17 cellular contexts compared by ENCODE assay signal in the genomic region with DNA sequence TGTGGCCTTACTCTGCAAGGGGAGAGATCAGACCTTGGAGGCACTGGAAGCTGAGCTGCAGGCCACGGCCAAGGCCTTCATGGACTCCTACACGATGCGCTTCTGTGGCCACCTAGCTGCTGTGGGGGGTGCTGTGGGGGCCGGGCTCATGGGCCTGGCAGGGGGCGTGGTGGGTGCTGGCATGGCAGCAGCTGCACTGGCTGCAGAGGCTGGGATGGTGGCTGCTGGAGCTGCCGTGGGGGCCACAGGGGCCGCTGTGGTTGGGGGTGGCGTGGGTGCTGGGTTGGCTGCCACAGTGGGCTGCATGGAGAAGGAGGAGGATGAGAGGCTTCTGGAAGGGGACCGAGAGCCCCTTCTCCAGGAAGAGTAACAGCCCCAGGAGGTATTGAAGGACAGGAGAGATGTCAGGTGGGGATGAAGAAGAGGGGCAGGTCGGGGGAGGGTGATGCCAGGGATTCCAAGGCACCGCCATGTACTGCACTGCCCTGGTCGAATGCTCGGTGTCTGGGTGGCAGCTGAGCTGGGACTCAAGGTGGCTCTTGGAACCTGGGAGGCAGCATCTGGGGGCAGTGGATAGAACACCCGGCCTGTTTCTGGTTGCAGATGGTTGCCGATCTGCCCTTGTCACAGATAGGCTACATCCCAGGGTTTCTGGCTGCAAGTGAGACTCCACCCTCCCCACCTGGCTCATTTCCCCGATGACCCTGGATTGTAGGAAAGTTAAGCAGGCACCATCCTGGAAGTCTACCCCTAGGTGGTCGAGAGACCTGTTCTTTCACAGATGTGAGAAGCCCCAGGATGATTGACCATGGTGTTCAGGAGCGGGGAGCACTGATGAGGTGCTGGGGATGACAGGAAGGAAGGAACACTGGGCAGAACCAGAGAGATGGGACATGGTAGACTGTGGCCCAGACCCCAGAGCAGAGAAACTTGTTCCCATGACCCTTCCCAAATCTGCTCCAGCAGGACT. TPM values are rescaled to one million over a fixed set of nuclear protein-coding genes. Genes with fewer than 3 reads are reported as not detected.
DNase-seq lines count a peak whose midpoint lies in the region; ATAC-seq, FAIRE-seq and TF ChIP-seq lines count a peak whose summit lies in the region.
"Had no signal": no experiment of that assay in that cellular context is flagged by ENCODE, and none has a peak within 500 bp of the region (broad histone marks: within the 10 kb centered on the region; RNA-seq: fewer than 3 reads in every experiment).

No MANE protein-coding gene starts in this region.

- no peak overlapping the region for H3K14ac ChIP-seq in H1 (ENCODE audit: insufficient read length)

- no peaks in the 10 kb centered on the region for H4K20me1 ChIP-seq in H1 (replicated peaks in 1 of 2; ENCODE audit: control insufficient read depth in 1 of 2, insufficient read depth in 2 of 2, low read length in 2 of 2)
- H4K20me1 ChIP-seq in neural progenitor cell (ENCODE audit: low read depth): no peaks in the 10 kb centered on the region
- H4K20me1 ChIP-seq in GM23248 (ENCODE audit: insufficient read depth): no peaks in the 10 kb centered on the region
- H4K20me1 ChIP-seq: BLaER1 had no signal

- H2BK12ac ChIP-seq in H1 (ENCODE audit: low read depth, low read length): no peak overlapping the region

- TF ChIP-seq POLR2A in H1 (IDR thresholded peaks at IDR 0.05; ENCODE audit: control extremely low read depth in 1 of 2, low read depth in 2 of 2, low read length in 2 of 2) (no peak), breast epithelium (IDR thresholded peaks at IDR 0.05) (no peak)

- CTCF ChIA-PET in H1 (lab: Charles Lee; ENCODE audit: partially characterized antibody): interaction anchor here (0.7 to 2.7 kb wide), 4 partner anchors 9 to 19 kb away, joined by 3 to 9 read pairs (median 6); no protein-coding TSS in a partner anchor

- no peak overlapping the region for H2BK5ac ChIP-seq in H1 (ENCODE audit: low read depth, low read length)

- H2AFZ ChIP-seq in H1 (ENCODE audit: low read length) (no peak overlapping the region), neural progenitor cell (replicated peaks) (no peak overlapping the region), GM23248 (no peak overlapping the region)

- no peak for FAIRE-seq in H1 (lab: Jason Lieb, UNC)
- FAIRE-seq: GM12878, GM18507, HepG2, HTR-8/SVneo had no signal

- H3K9me2 ChIP-seq in GM23248 (ENCODE audit: insufficient read depth): no peaks in the 10 kb centered on the region

- peak; percentile 64 for DNase-seq in DMS 273 (lab: John Stamatoyannopoulos, UW; ENCODE audit: unreplicated experiment)
- DNase-seq in DMS 273 treated with DMSO at 0.1 percent for 48 hours (lab: John Stamatoyannopoulos, UW): no peak
- no peak for DNase-seq in H1 (ENCODE audit: low read depth in 1 of 2, low spot score in 2 of 2)
- DNase-seq in neural progenitor cell (ENCODE audit: low spot score): no peak
- no peak for DNase-seq in breast epithelium (ENCODE audit: low spot score in 2 of 2)
- DNase-seq in GM23248: no peak
- DNase-seq: Caco-2; CD8-positive, alpha-beta memory T cell; GOT3 had no signal

- H3K56ac ChIP-seq in H1 (replicated peaks; ENCODE audit: insufficient read length, low read depth, low read length): no peak overlapping the region

- H3K79me2 ChIP-seq in H1 (ENCODE audit: control insufficient read depth in 1 of 2, insufficient read depth in 2 of 2, low read length in 2 of 2): no peaks in the 10 kb centered on the region
- no peaks in the 10 kb centered on the region for H3K79me2 ChIP-seq in neural progenitor cell (ENCODE audit: low read depth)
- no peaks in the 10 kb centered on the region for H3K79me2 ChIP-seq in GM23248 (ENCODE audit: insufficient read depth)

- H3K9ac ChIP-seq in H1 (replicated peaks in 1 of 4; ENCODE audit: extremely low read depth in 1 of 4, low read depth in 3 of 4, low read length in 3 of 4) (no peak overlapping the region), neural progenitor cell (no peak overlapping the region), GM23248 (no peak overlapping the region)
- H3K9ac ChIP-seq: BLaER1 had no signal

- H3K9me3 ChIP-seq in H1 (ENCODE audit: insufficient read depth in 2 of 2, low read depth in 1 of 2, low read length in 1 of 2): no peaks in the 10 kb centered on the region
- no peaks in the 10 kb centered on the region for H3K9me3 ChIP-seq in neural progenitor cell (ENCODE audit: low read depth)
- no peaks in the 10 kb centered on the region for H3K9me3 ChIP-seq in breast epithelium
- no peaks in the 10 kb centered on the region for H3K9me3 ChIP-seq in GM23248 (ENCODE audit: low read depth)
- H3K9me3 ChIP-seq: BLaER1, Caco-2, HAP-1 had no signal

- no peak overlapping the region for H3K23ac ChIP-seq in H1 (ENCODE audit: insufficient read length)

- H2BK20ac ChIP-seq in H1 (ENCODE audit: low read length): 0 out of 2 replicates have a peak overlapping the region, but pooled peaks have one; percentile 3

- no peak overlapping the region for H3K4ac ChIP-seq in H1 (replicated peaks; ENCODE audit: insufficient read length, low read depth, low read length)

- H3K4me1 ChIP-seq in H1 (replicated peaks in 1 of 4; ENCODE audit: control insufficient read depth in 3 of 4, insufficient read depth in 4 of 4, low read length in 3 of 4) (peaks cover 0 to 6% (median 5%) of the 10 kb centered on the region in 4 experiments; a peak in 4 of 7 replicates), neural progenitor cell (peaks cover 6% of the 10 kb centered on the region), breast epithelium (no peaks in the 10 kb centered on the region), GM23248 (ENCODE audit: insufficient read depth) (peaks cover 21% of the 10 kb centered on the region)
- H3K4me1 ChIP-seq: BLaER1, Caco-2, HAP-1 had no signal

- no peaks in the 10 kb centered on the region for H3F3A ChIP-seq in neural progenitor cell (ENCODE audit: low read depth)
- peaks cover 30% of the 10 kb centered on the region for H3F3A ChIP-seq in GM23248 (ENCODE audit: insufficient read depth)

- no peak overlapping the region for H2BK120ac ChIP-seq in H1 (replicated peaks; ENCODE audit: low read depth, low read length)

- no peak overlapping the region for H3K27ac ChIP-seq in H1 (ENCODE audit: low read depth, low read length)
- H3K27ac ChIP-seq in neural progenitor cell: no peak overlapping the region
- H3K27ac ChIP-seq in breast epithelium: no peak overlapping the region
- no peak overlapping the region for H3K27ac ChIP-seq in GM23248
- H3K27ac ChIP-seq: 22Rv1, BLaER1 had no signal

- WGBS in H1 (ENCODE audit: extremely low coverage in 1 of 2, insufficient coverage in 1 of 2, insufficient read length in 1 of 2, insufficient replicate concordance in 2 of 2, low coverage in 1 of 2, low lambda C conversion rate in 2 of 2, missing lambda C conversion rate in 1 of 2), 2 experiments: 94% methylated on average over 16 of the region's 18 CpGs; no CpG with 5 or more reads in 1 of the 2 experiments
- WGBS in GM23248 (ENCODE audit: low coverage in 1 of 2, low lambda C conversion rate in 2 of 2, missing lambda C conversion rate in 2 of 2), 2 experiments: 93 to 95% methylated on average over 17 to 18 of the region's 18 CpGs

- H3K23me2 ChIP-seq in H1 (ENCODE audit: low read depth, low read length): no peaks in the 10 kb centered on the region

- no peak for ATAC-seq in HG03039 (IDR thresholded peaks at IDR 0.05; ENCODE audit: unreplicated experiment)
- ATAC-seq: GM12878, HepG2 had no signal

- intact Hi-C loops in breast epithelium (cut with DNase I; ENCODE audit: low total_unique reads): no loop called here

- TF ChIP-seq EP300 in H1 (IDR thresholded peaks at IDR 0.05; ENCODE audit: borderline replicate concordance in 1 of 2, low read depth in 2 of 2, low read length in 2 of 2): no peak

- in situ Hi-C loops in GM23248 (cut with MboI): no loop called here

- no peak overlapping the region for H3K18ac ChIP-seq in H1 (ENCODE audit: extremely low read depth, low read length)

- POLR2A ChIA-PET in H1 (lab: Charles Lee; ENCODE audit: partially characterized antibody): interaction anchor here (0.8 kb wide), 1 partner anchor 32 kb away, joined by 3 read pairs; no protein-coding TSS in a partner anchor

- TF ChIP-seq CTCF in H1 (IDR thresholded peaks at IDR 0.05; ENCODE audit: control extremely low read depth in 1 of 3, insufficient read depth in 1 of 3, low read depth in 1 of 3, low read length in 3 of 3) (no peak), neural progenitor cell (IDR thresholded peaks at IDR 0.05) (no peak), breast epithelium (IDR thresholded peaks at IDR 0.05) (no peak)

- peaks cover 4% of the 10 kb centered on the region for H3K27me3 Mint-ChIP-seq in neural progenitor cell (ENCODE audit: insufficient read depth, low read depth)

- H3K9me3 Mint-ChIP-seq in neural progenitor cell: no peaks in the 10 kb centered on the region
- H3K9me3 Mint-ChIP-seq: CD8-positive, alpha-beta memory T cell had no signal

- no peak for TF ChIP-seq RAD21 in H1 (IDR thresholded peaks at IDR 0.05 in 1 of 2, conservative IDR thresholded peaks at IDR 0.05 in 1 of 2; ENCODE audit: low read depth in 2 of 2, low read length in 2 of 2)

- no peak overlapping the region for H3K4me3 Mint-ChIP-seq in neural progenitor cell
- H3K4me3 Mint-ChIP-seq: CD8-positive, alpha-beta memory T cell had no signal

- peaks cover 5% of the 10 kb centered on the region for H3K4me1 Mint-ChIP-seq in neural progenitor cell

- H2AK5ac ChIP-seq in H1 (ENCODE audit: low read depth, low read length): no peak overlapping the region

- no peak overlapping the region for H4K91ac ChIP-seq in H1 (replicated peaks; ENCODE audit: insufficient read length, low read length)

- H3K79me1 ChIP-seq in H1 (ENCODE audit: low read depth, low read length): no peaks in the 10 kb centered on the region

- H3K4me2 ChIP-seq in H1 (ENCODE audit: insufficient read depth in 1 of 2, low read depth in 2 of 2, low read length in 2 of 2) (no peak overlapping the region), neural progenitor cell (no peak overlapping the region), GM23248 (ENCODE audit: unreplicated experiment) (no peak overlapping the region)
- H3K4me2 ChIP-seq: BLaER1 had no signal

- no peaks in the 10 kb centered on the region for H3K36me3 Mint-ChIP-seq in neural progenitor cell
- H3K36me3 Mint-ChIP-seq: CD8-positive, alpha-beta memory T cell had no signal

- H2BK15ac ChIP-seq in H1 (ENCODE audit: low read length): no peak overlapping the region

- H3K4me3 ChIP-seq in H1 (ENCODE audit: extremely low read depth in 1 of 4, insufficient read depth in 2 of 4, low read depth in 3 of 4, low read length in 4 of 4) (no peak overlapping the region), neural progenitor cell (no peak overlapping the region), breast epithelium (no peak overlapping the region), GM23248 (no peak overlapping the region)
- H3K4me3 ChIP-seq: BLaER1, GM12878, HAP-1 had no signal

- H3K27me3 ChIP-seq in H1 (replicated peaks in 1 of 4; ENCODE audit: control insufficient read depth in 3 of 4, extremely low read depth in 1 of 4, insufficient read depth in 3 of 4, low read length in 3 of 4) (peaks cover 0 to 4% (median under 1%) of the 10 kb centered on the region in 4 experiments; a peak in 2 of 7 replicates), neural progenitor cell (no peaks in the 10 kb centered on the region), breast epithelium (no peaks in the 10 kb centered on the region), GM23248 (replicated peaks; ENCODE audit: insufficient read depth) (no peaks in the 10 kb centered on the region)
- H3K27me3 ChIP-seq: BLaER1 had no signal

- H4K8ac ChIP-seq in H1 (ENCODE audit: extremely low read depth, insufficient read depth, low read length): no peak overlapping the region; the same call in none of the 2 replicates

- H3K36me3 ChIP-seq in H1 (ENCODE audit: control insufficient read depth in 2 of 4, insufficient read depth in 4 of 4, low read length in 3 of 4): no peaks in the 10 kb centered on the region
- H3K36me3 ChIP-seq in neural progenitor cell: no peaks in the 10 kb centered on the region
- no peaks in the 10 kb centered on the region for H3K36me3 ChIP-seq in breast epithelium
- no peaks in the 10 kb centered on the region for H3K36me3 ChIP-seq in GM23248 (ENCODE audit: low read depth)
- H3K36me3 ChIP-seq: BLaER1, HAP-1 had no signal

- H3K27ac Mint-ChIP-seq in neural progenitor cell: peak overlapping the region; percentile 25
- H3K27ac Mint-ChIP-seq: CD8-positive, alpha-beta memory T cell had no signal

- no peak overlapping the region for H4K5ac ChIP-seq in H1 (ENCODE audit: insufficient read length, low read depth, low read length)

RNA-seq across cellular contexts. Expression of a gene that starts 5.1 kb away (rescaled TPM):
- 2.2 and 2.3 TPM in 2 replicates for total RNA-seq in H1 (2021; fragmentation: NEBNext Ultra II Directional; extraction: Animal tissue kit (Norgen Biotek cat#: 25700))
- polyA plus RNA-seq in H1 (2011; rRNA removed) (1.1 and 1.7 TPM in 2 replicates), GM23248 (2016; fragmentation: Nextera tagmentation; extraction: Ambion mirVana) (0.75 and 0.83 TPM in 2 replicates)
- polyA plus RNA-seq in H1 (2011; cell fraction: cytosol; rRNA removed): 1.7 TPM
- 8.6 TPM for polyA plus RNA-seq in H1 (2011; cell fraction: nucleus; rRNA removed)
- polyA plus RNA-seq in H1 (2012, experiment 1 of 2): 1.4 to 3.8 TPM (median 2.5 TPM) in 4 replicates
- 0.79 TPM for polyA plus RNA-seq in H1 (2012, experiment 2 of 2)
- polyA plus RNA-seq in H1 (2013, experiment 1 of 2): 0.85 TPM
- polyA plus RNA-seq in H1 (2013, experiment 2 of 2): 0.90 TPM
- 0.68 and 0.98 TPM in 2 replicates for polyA minus RNA-seq in H1 (2011; rRNA and poly(A)+ RNA removed)
- 4.6 TPM for polyA minus RNA-seq in H1 (2011; cell fraction: cytosol; rRNA and poly(A)+ RNA removed)
- polyA minus RNA-seq in H1 (2011; cell fraction: nucleus; rRNA and poly(A)+ RNA removed): 1.6 TPM
- total RNA-seq in neural progenitor cell (ENCODE audit: low replicate concordance) (0.86 and 1.8 TPM in 2 replicates), breast epithelium (1 to 10 TPM in 2 of 3 donors, under 1 TPM in 1; 0.96 to 2.9 (median 2.3) TPM)
- total RNA-seq in GM23248 (2014; rRNA removed; shearing (Covaris generic)): 7.8 and 9.1 TPM in 2 replicates
- total RNA-seq: Caco-2, GM12878, HepG2 had no signal
- polyA plus RNA-seq: CD8-positive, alpha-beta memory T cell; GM12878 had no signal

RNA-seq across cellular contexts. Expression of a gene that starts 29.1 kb away (rescaled TPM):
- 3.6 and 3.8 TPM in 2 replicates for total RNA-seq in H1 (2021; fragmentation: NEBNext Ultra II Directional; extraction: Animal tissue kit (Norgen Biotek cat#: 25700))
- 3.1 and 8.1 TPM in 2 replicates for polyA plus RNA-seq in H1 (2011; rRNA removed)
- 3.4 TPM for polyA plus RNA-seq in H1 (2011; cell fraction: cytosol; rRNA removed)
- 9.6 TPM for polyA plus RNA-seq in H1 (2011; cell fraction: nucleus; rRNA removed)
- polyA plus RNA-seq in H1 (2012, experiment 1 of 2): 3.4 to 5.8 TPM (median 4.6 TPM) in 4 replicates
- 5.5 TPM for polyA plus RNA-seq in H1 (2012, experiment 2 of 2)
- polyA plus RNA-seq in H1 (2013, experiment 1 of 2): 6.5 TPM
- polyA plus RNA-seq in H1 (2013, experiment 2 of 2): 8.6 TPM
- 1.9 and 4.1 TPM in 2 replicates for polyA minus RNA-seq in H1 (2011; rRNA and poly(A)+ RNA removed)
- 3.8 TPM for polyA minus RNA-seq in H1 (2011; cell fraction: cytosol; rRNA and poly(A)+ RNA removed)
- polyA minus RNA-seq in H1 (2011; cell fraction: nucleus; rRNA and poly(A)+ RNA removed): 2.5 TPM
- 0.22 TPM in 1 of 2 replicates, not detected in the other for total RNA-seq in neural progenitor cell (ENCODE audit: low replicate concordance)
- total RNA-seq in breast epithelium: 100 to 1,000 TPM in 2 of 3 donors, 10 to 100 TPM in 1; 45.5 to 186 (median 116) TPM
- 79.0 and 97.8 TPM in 2 replicates for total RNA-seq in GM23248 (2014; rRNA removed; shearing (Covaris generic))
- polyA plus RNA-seq in GM23248 (2016; fragmentation: Nextera tagmentation; extraction: Ambion mirVana): 155 and 156 TPM in 2 replicates
- total RNA-seq: Caco-2; CD8-positive, alpha-beta memory T cell; HepG2 had no signal
- polyA plus RNA-seq: CD8-positive, alpha-beta memory T cell had no signal

RNA-seq across cellular contexts. Expression of a gene that starts 37.8 kb away (rescaled TPM):
- 28.1 and 33.8 TPM in 2 replicates for total RNA-seq in H1 (2021; fragmentation: NEBNext Ultra II Directional; extraction: Animal tissue kit (Norgen Biotek cat#: 25700))
- polyA plus RNA-seq in H1 (2011; rRNA removed): 15.2 and 31.3 TPM in 2 replicates
- polyA plus RNA-seq in H1 (2011; cell fraction: cytosol; rRNA removed): 14.1 TPM
- polyA plus RNA-seq in H1 (2011; cell fraction: nucleus; rRNA removed): 49.4 TPM
- polyA plus RNA-seq in H1 (2012, experiment 1 of 2): 20.3 to 30.7 TPM (median 27.8 TPM) in 4 replicates
- polyA plus RNA-seq in H1 (2012, experiment 2 of 2): 32.4 TPM
- 23.0 TPM for polyA plus RNA-seq in H1 (2013, experiment 1 of 2)
- polyA plus RNA-seq in H1 (2013, experiment 2 of 2): 21.6 TPM
- 51.2 and 56.3 TPM in 2 replicates for polyA minus RNA-seq in H1 (2011; rRNA and poly(A)+ RNA removed)
- 21.0 TPM for polyA minus RNA-seq in H1 (2011; cell fraction: cytosol; rRNA and poly(A)+ RNA removed)
- polyA minus RNA-seq in H1 (2011; cell fraction: nucleus; rRNA and poly(A)+ RNA removed): 57.7 TPM
- 12.2 and 20.7 TPM in 2 replicates for total RNA-seq in neural progenitor cell (ENCODE audit: low replicate concordance)
- 10 to 100 TPM; 21.4 to 39.0 (median 22.7) TPM for total RNA-seq in breast epithelium
- total RNA-seq in GM23248 (2014; rRNA removed; shearing (Covaris generic)): 11.3 and 21.2 TPM in 2 replicates
- 25.7 and 28.6 TPM in 2 replicates for polyA plus RNA-seq in GM23248 (2016; fragmentation: Nextera tagmentation; extraction: Ambion mirVana)

RNA-seq across cellular contexts. Expression of a gene that starts 53.6 kb away (rescaled TPM):
- total RNA-seq in H1 (2021; fragmentation: NEBNext Ultra II Directional; extraction: Animal tissue kit (Norgen Biotek cat#: 25700)): 24.6 and 25.4 TPM in 2 replicates
- polyA plus RNA-seq in H1 (2011; rRNA removed) (65.7 and 74.8 TPM in 2 replicates), GM23248 (2016; fragmentation: Nextera tagmentation; extraction: Ambion mirVana) (24.4 and 25.2 TPM in 2 replicates)
- polyA plus RNA-seq in H1 (2011; cell fraction: cytosol; rRNA removed): 69.9 TPM
- polyA plus RNA-seq in H1 (2011; cell fraction: nucleus; rRNA removed): 99.2 TPM
- 26.4 to 39.5 TPM (median 32.7 TPM) in 4 replicates for polyA plus RNA-seq in H1 (2012, experiment 1 of 2)
- 41.1 TPM for polyA plus RNA-seq in H1 (2012, experiment 2 of 2)
- 27.1 TPM for polyA plus RNA-seq in H1 (2013, experiment 1 of 2)
- 26.2 TPM for polyA plus RNA-seq in H1 (2013, experiment 2 of 2)
- polyA minus RNA-seq in H1 (2011; rRNA and poly(A)+ RNA removed): 28.7 and 41.3 TPM in 2 replicates
- polyA minus RNA-seq in H1 (2011; cell fraction: cytosol; rRNA and poly(A)+ RNA removed): 35.0 TPM
- 35.7 TPM for polyA minus RNA-seq in H1 (2011; cell fraction: nucleus; rRNA and poly(A)+ RNA removed)
- total RNA-seq in neural progenitor cell (ENCODE audit: low replicate concordance) (15.1 and 43.0 TPM in 2 replicates), breast epithelium (10 to 100 TPM; 14.4 to 29.2 (median 28.4) TPM)
- total RNA-seq in GM23248 (2014; rRNA removed; shearing (Covaris generic)): 14.9 and 15.5 TPM in 2 replicates
